In the genomic region with DNA sequence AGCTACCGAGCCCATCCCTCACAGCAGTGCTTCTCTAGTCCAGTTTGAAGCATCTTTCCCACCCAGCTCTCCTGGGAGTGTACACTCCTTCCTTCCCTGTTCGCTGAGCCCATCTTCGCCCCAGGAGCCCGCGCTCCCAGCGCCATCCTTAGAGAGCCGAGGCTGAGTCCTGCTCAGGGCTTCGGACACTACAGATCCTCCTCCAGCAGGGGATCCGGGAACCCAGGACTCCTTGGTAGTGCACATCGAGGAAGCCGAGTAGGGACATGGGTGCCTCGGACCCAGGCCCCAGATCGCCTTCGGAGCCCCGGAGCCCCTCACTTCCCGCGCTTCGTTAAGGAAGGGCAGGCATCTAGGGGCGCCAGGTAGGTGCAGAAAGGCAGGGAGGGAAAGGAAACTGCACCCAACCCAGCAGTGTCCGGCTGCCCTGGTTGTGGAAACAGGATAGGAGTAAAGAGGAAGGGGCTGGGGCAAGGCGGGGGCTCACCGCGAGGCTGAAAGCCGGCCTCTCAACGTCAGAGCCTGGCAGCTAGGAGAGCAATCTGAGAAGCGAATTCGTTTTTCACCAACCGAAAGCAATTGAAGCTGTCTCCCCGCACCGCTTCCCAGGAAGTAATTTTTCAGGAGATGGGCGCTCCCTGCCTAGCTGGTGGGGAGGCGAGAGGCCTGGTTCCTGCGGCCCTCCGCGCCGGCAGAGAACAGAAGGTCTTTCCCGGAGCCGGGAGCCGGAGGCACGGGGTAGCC, we compare ENCODE assay signal across 9 cellular contexts. TPM values are rescaled to one million over a fixed set of nuclear protein-coding genes. Genes with fewer than 3 reads are reported as not detected.
DNase-seq lines count a peak whose midpoint lies in the region; ATAC-seq, FAIRE-seq and TF ChIP-seq lines count a peak whose summit lies in the region.
"Had no signal": no experiment of that assay in that cellular context is flagged by ENCODE, and none has a peak within 500 bp of the region (broad histone marks: within the 10 kb centered on the region; RNA-seq: fewer than 3 reads in every experiment).

No MANE protein-coding gene starts in this region.

- no peak for TF ChIP-seq CTCF in GM12878 (IDR thresholded peaks at IDR 0.05 in 2 of 3, conservative IDR thresholded peaks at IDR 0.05 in 1 of 3; ENCODE audit: control insufficient read depth in 2 of 3, extremely low read depth in 1 of 3, insufficient read depth in 1 of 3, low read depth in 3 of 3, low read length in 3 of 3)
- TF ChIP-seq CTCF in vagina (IDR thresholded peaks at IDR 0.05), result no peak
- no peak for TF ChIP-seq CTCF in kidney (IDR thresholded peaks at IDR 0.05; ENCODE audit: borderline replicate concordance, extremely low read depth, insufficient read depth)

- no peak for FAIRE-seq in GM12878 (lab: Jason Lieb, UNC)
- no peak for FAIRE-seq in kidney (lab: Jason Lieb, UNC)
- FAIRE-seq: frontal cortex had no signal

- peaks cover 100% of the 10 kb centered on the region in 11 experiments for H3K27me3 ChIP-seq in BLaER1 treated with 17β-estradiol and CSF1 and Interleukin-3, amounts not matched to agents 10 nM and 100 nM
- peaks cover 18 to 49% of the 10 kb centered on the region in 2 experiments for H3K27me3 ChIP-seq in GM12878 (replicated peaks in 1 of 2; ENCODE audit: control insufficient read depth in 2 of 2, insufficient read depth in 2 of 2, low read length in 1 of 2)
- peaks cover 31% of the 10 kb centered on the region for H3K27me3 ChIP-seq in vagina

- peak overlapping the region in 8 of 11 experiments; percentile 15 to 61 (median 52); a peak in 13 of 22 replicates for H3K9ac ChIP-seq in BLaER1 treated with 17β-estradiol and CSF1 and Interleukin-3, amounts not matched to agents 10 nM and 100 nM
- no peak overlapping the region for H3K9ac ChIP-seq in GM12878 (ENCODE audit: control insufficient read depth, insufficient read depth, low read length)
- H3K9ac ChIP-seq in kidney (ENCODE audit: low read length in 2 of 2), result no peak overlapping the region

- peak overlapping the region; percentile 73 for H3K4me3 Mint-ChIP-seq in memory B cell

- peak overlapping the region; percentile 41 for H3K27ac Mint-ChIP-seq in memory B cell

- DNase-seq in HuH-7 (ENCODE audit: low spot score) (peak; percentile 56), GM12878 (ENCODE audit: low read depth, low spot score) (no peak), memory B cell (ENCODE audit: low spot score in 2 of 2) (peak in 1 of 2 donors; percentile 38), vagina (ENCODE audit: extremely low spot score in 2 of 2) (no peak), kidney (no peak)

- no peak for TF ChIP-seq EP300 in GM12878 (IDR thresholded peaks at IDR 0.05; ENCODE audit: borderline replicate concordance in 1 of 2, control insufficient read depth in 1 of 2, low read depth in 2 of 2, low read length in 2 of 2)

- no TSS peak for BruUV-seq in GM12878 (replicated peaks; lab: Mats Ljungman, UMichigan)

- no peak for ATAC-seq in GM12878
- ATAC-seq in memory B cell (ENCODE audit: low read depth), result no peak
- ATAC-seq in HG03571 (IDR thresholded peaks at IDR 0.05; ENCODE audit: unreplicated experiment), result no peak
- no peak for ATAC-seq in HG03565 (IDR thresholded peaks at IDR 0.05; ENCODE audit: unreplicated experiment)

- peaks cover 0 to 81% (median 70%) of the 10 kb centered on the region in 11 experiments; a peak in 19 of 22 replicates for H4K20me1 ChIP-seq in BLaER1 treated with 17β-estradiol and CSF1 and Interleukin-3, amounts not matched to agents 10 nM and 100 nM
- no peaks in the 10 kb centered on the region for H4K20me1 ChIP-seq in GM12878 (ENCODE audit: control insufficient read depth, insufficient read depth)

- peaks cover 29 to 62% (median 38%) of the 10 kb centered on the region in 11 experiments for H3K9me3 ChIP-seq in BLaER1 treated with 17β-estradiol and CSF1 and Interleukin-3, amounts not matched to agents 10 nM and 100 nM (replicated peaks in 1 of 11)
- H3K9me3 ChIP-seq in GM12878 (replicated peaks; ENCODE audit: control insufficient read depth, insufficient read depth, low read length) (peaks cover 2% of the 10 kb centered on the region; the same call in 1 of the 3 replicates), vagina (no peaks in the 10 kb centered on the region), kidney (ENCODE audit: control insufficient read depth in 1 of 2, low read length in 2 of 2) (no peaks in the 10 kb centered on the region)

- peaks cover 33% of the 10 kb centered on the region for H3K27me3 Mint-ChIP-seq in memory B cell

- peaks cover 14 to 32% (median 20%) of the 10 kb centered on the region in 10 experiments; a peak in 18 of 20 replicates for H3K4me1 ChIP-seq in BLaER1 treated with 17β-estradiol and CSF1 and Interleukin-3, amounts not matched to agents 10 nM and 100 nM
- H3K4me1 ChIP-seq in GM12878 (ENCODE audit: control insufficient read depth, insufficient read depth, low read length) (no peaks in the 10 kb centered on the region), vagina (peaks cover 45% of the 10 kb centered on the region), kidney (ENCODE audit: control insufficient read depth in 1 of 2, insufficient read depth in 1 of 2, low read depth in 1 of 2, low read length in 2 of 2) (peaks cover 0 to 9% of the 10 kb centered on the region in 2 donors)

- TF ChIP-seq POLR2A in GM12878 (IDR thresholded peaks at IDR 0.05; ENCODE audit: low read depth, low read length) (no peak), vagina (IDR thresholded peaks at IDR 0.05) (no peak)

- H3K9me3 Mint-ChIP-seq in memory B cell, result peaks cover 2% of the 10 kb centered on the region

- no peak for TF ChIP-seq RAD21 in GM12878 (IDR thresholded peaks at IDR 0.05; ENCODE audit: insufficient read depth, low read depth, low read length)

- H3K4me1 Mint-ChIP-seq in memory B cell, result peaks cover 22% of the 10 kb centered on the region

- CTCF ChIA-PET in GM12878 (lab: Yijun Ruan, JAX), result interaction anchor here (0.8 to 1.9 kb wide), 5 partner anchors 9 to 559 kb away, joined by 3 to 5 read pairs (median 3); no protein-coding TSS in a partner anchor

- no peak overlapping the region; the same call in 1 of the 2 replicates for H2AFZ ChIP-seq in GM12878 (ENCODE audit: control insufficient read depth, low read depth, low read length)

- H3K4me2 ChIP-seq in BLaER1 treated with 17β-estradiol and CSF1 and Interleukin-3, amounts not matched to agents 10 nM and 100 nM, result peak overlapping the region; percentile 84 to 98 (median 92)
- peak overlapping the region; percentile 38 for H3K4me2 ChIP-seq in GM12878 (ENCODE audit: control insufficient read depth, insufficient read depth)

- H3K4me3 ChIP-seq in BLaER1 treated with 17β-estradiol and CSF1 and Interleukin-3, amounts not matched to agents 10 nM and 100 nM, result peak overlapping the region; percentile 53 to 69 (median 59)
- H3K4me3 ChIP-seq in GM12878 (no peak overlapping the region), vagina (peak overlapping the region; percentile 28 to 39), kidney (ENCODE audit: low read length in 2 of 2) (peak overlapping the region in 1 of 2 donors; percentile 36)

- H3K27ac ChIP-seq in BLaER1 treated with 17β-estradiol and CSF1 and Interleukin-3, amounts not matched to agents 10 nM and 100 nM, result no peak overlapping the region
- H3K27ac ChIP-seq in GM12878 (ENCODE audit: control insufficient read depth, insufficient read depth), result no peak overlapping the region
- no peak overlapping the region for H3K27ac ChIP-seq in vagina
- H3K27ac ChIP-seq in kidney (ENCODE audit: low read depth in 2 of 2, low read length in 2 of 2), result no peak overlapping the region

- no peaks in the 10 kb centered on the region for H3K79me2 ChIP-seq in GM12878 (ENCODE audit: control insufficient read depth, insufficient read depth, low read length)

- RAD21 ChIA-PET in GM12878 (lab: Charles Lee; ENCODE audit: unreplicated experiment), result interaction anchor here (3.2 kb wide), 1 partner anchor 33 kb away, joined by 12 read pairs; no protein-coding TSS in a partner anchor

- intact Hi-C loops in GM12878 (cut with micrococcal nuclease; ENCODE audit: unreplicated experiment) (no loop called here), vagina (cut with DNase I) (no loop called here), kidney (cut with DNase I) (no loop called here)

- POLR2A ChIA-PET in GM12878 (lab: Charles Lee), result no interaction called here

- SMC1A ChIA-PET in GM12878 (lab: Charles Lee; ENCODE audit: uncharacterized antibody, unreplicated experiment), result interaction anchor here (1.2 kb wide), 1 partner anchor 33 kb away, joined by 3 read pairs; no protein-coding TSS in a partner anchor

- in situ Hi-C loops in GM12878 (cut with MboI), result no loop called here

- no peaks in the 10 kb centered on the region; a peak in 1 of 22 replicates for H3K36me3 ChIP-seq in BLaER1 treated with 17β-estradiol and CSF1 and Interleukin-3, amounts not matched to agents 10 nM and 100 nM
- H3K36me3 ChIP-seq in GM12878 (ENCODE audit: control insufficient read depth in 2 of 2, insufficient read depth in 2 of 2, low read length in 1 of 2), result no peaks in the 10 kb centered on the region
- H3K36me3 ChIP-seq in vagina, result no peaks in the 10 kb centered on the region
- H3K36me3 ChIP-seq in kidney (ENCODE audit: control insufficient read depth in 1 of 2, insufficient read depth in 2 of 2, low read length in 2 of 2), result no peaks in the 10 kb centered on the region

- peaks cover 6% of the 10 kb centered on the region for H3K36me3 Mint-ChIP-seq in memory B cell

- WGBS in GM12878 (ENCODE audit: insufficient coverage, insufficient replicate concordance, low lambda C conversion rate, missing lambda C conversion rate), result 14% methylated on average over 36 of the region's 40 CpGs

RNA-seq across cellular contexts. Expression of a gene that starts 1.0 kb away (rescaled TPM):
- not detected in 2 replicates for total RNA-seq in GM12878 (2013; cell fraction: nucleolus; rRNA removed)
- total RNA-seq in GM12878 (2014; rRNA removed) (not detected in 2 replicates), GM12878 (2014; rRNA removed; fragmentation: Illumina TruSeq; extraction: Trizol) (not detected in 2 replicates), GM12878 (2021) (not detected in 2 replicates), vagina (not detected), kidney (not detected)
- polyA plus RNA-seq in GM12878 (2011; ENCODE audit: low read depth), result not detected
- polyA plus RNA-seq in GM12878 (2011; rRNA removed) (0.03 and 0.09 TPM in 2 replicates), GM12878 (2014; fragmentation: Illumina TruSeq; extraction: Trizol) (not detected in 2 replicates), GM12878 (2014; fragmentation: Nextera tagmentation; extraction: Ambion mirVana) (under 1 TPM in 1 of 2 experiments, not detected in 1; 0.02 TPM), GM12878 (2014; rRNA removed) (not detected in 2 replicates), GM12878 (2016; fragmentation: Nextera tagmentation; extraction: Ambion mirVana) (not detected), kidney (ENCODE audit: insufficient read depth, low read depth, low replicate concordance) (not detected)
- polyA plus RNA-seq in GM12878 (2011; cell fraction: cytosol; rRNA removed), result 0.03 TPM in 1 of 2 replicates, not detected in the other
- polyA plus RNA-seq in GM12878 (2011; cell fraction: nucleus; rRNA removed), result 0.07 TPM in 1 of 2 replicates, not detected in the other
- polyA plus RNA-seq in GM12878 (2012), result 0.06 and 0.08 TPM in 2 replicates
- not detected in 2 replicates for polyA minus RNA-seq in GM12878 (2011; rRNA and poly(A)+ RNA removed)
- polyA minus RNA-seq in GM12878 (2011; cell fraction: cytosol; rRNA and poly(A)+ RNA removed), result not detected in 2 replicates
- not detected in 2 replicates for polyA minus RNA-seq in GM12878 (2011; cell fraction: nucleus; rRNA and poly(A)+ RNA removed)
- total RNA-seq: frontal cortex had no signal

RNA-seq across cellular contexts. Expression of a gene that starts 48.3 kb away (rescaled TPM):
- total RNA-seq in GM12878 (2013; cell fraction: nucleolus; rRNA removed), result not detected in 2 replicates
- not detected in 2 replicates for total RNA-seq in GM12878 (2014; rRNA removed)
- not detected in 2 replicates for total RNA-seq in GM12878 (2014; rRNA removed; fragmentation: Illumina TruSeq; extraction: Trizol)
- 0.15 TPM in 1 of 2 replicates, not detected in the other for total RNA-seq in GM12878 (2021)
- not detected for polyA plus RNA-seq in GM12878 (2011; ENCODE audit: low read depth)
- polyA plus RNA-seq in GM12878 (2011; rRNA removed), result not detected in 2 replicates
- not detected in 2 replicates for polyA plus RNA-seq in GM12878 (2011; cell fraction: cytosol; rRNA removed)
- polyA plus RNA-seq in GM12878 (2011; cell fraction: nucleus; rRNA removed), result not detected in 2 replicates
- not detected in 2 replicates for polyA plus RNA-seq in GM12878 (2012)
- not detected in 2 replicates for polyA plus RNA-seq in GM12878 (2014; fragmentation: Illumina TruSeq; extraction: Trizol)
- not detected for polyA plus RNA-seq in GM12878 (2014; fragmentation: Nextera tagmentation; extraction: Ambion mirVana)
- polyA plus RNA-seq in GM12878 (2014; rRNA removed), result not detected in 2 replicates
- polyA plus RNA-seq in GM12878 (2016; fragmentation: Nextera tagmentation; extraction: Ambion mirVana), result not detected
- not detected in 2 replicates for polyA minus RNA-seq in GM12878 (2011; rRNA and poly(A)+ RNA removed)
- not detected in 2 replicates for polyA minus RNA-seq in GM12878 (2011; cell fraction: cytosol; rRNA and poly(A)+ RNA removed)
- polyA minus RNA-seq in GM12878 (2011; cell fraction: nucleus; rRNA and poly(A)+ RNA removed), result 0.10 TPM in 1 of 2 replicates, not detected in the other
- not detected for total RNA-seq in vagina
- not detected for total RNA-seq in kidney
- polyA plus RNA-seq in kidney (ENCODE audit: insufficient read depth, low read depth, low replicate concordance), result not detected
- total RNA-seq: frontal cortex had no signal

Comparison
In these comparisons a context has a peak if more than half of its experiments do, and no peak if none do; other contexts are left out.
1. H3K9ac ChIP-seq: peak in BLaER1 treated with 17β-estradiol and CSF1 and Interleukin-3, amounts not matched to agents 10 nM and 100 nM (8 of 11); none in GM12878 (single experiment) and kidney (0 of 2).